In genomic region chr2:163734911-163735691, GRCh38 we compare ENCODE assay signal across 1 cellular context.
TF ChIP-seq lines count a peak whose summit lies in the region.

No MANE protein-coding gene starts in this region.

TF ChIP-seq in HepG2, 621 proteins besides CTCF, POLR2A, EP300 and RAD21 (continued from another document and continues in another):
- TF ChIP-seq HMGXB4 (CRISPR knock-in tag; IDR thresholded peaks at IDR 0.05; ENCODE audit: borderline replicate concordance in 1 of 2, low read depth in 1 of 2): 0 out of 4 replicates have a peak, but pooled peaks of 1 of the 2 experiments have one; percentile 27
- TF ChIP-seq KIAA2018 (CRISPR knock-in tag; IDR thresholded peaks at IDR 0.05; ENCODE audit: borderline replicate concordance): 0 out of 2 replicates have a peak, but pooled peaks have one; percentile 66
- TF ChIP-seq KLF9 (CRISPR knock-in tag; IDR thresholded peaks at IDR 0.05; ENCODE audit: low read depth): no peak
- peak; percentile 69 for TF ChIP-seq SIX1 (CRISPR knock-in tag; IDR thresholded peaks at IDR 0.05; ENCODE audit: borderline replicate concordance)
- TF ChIP-seq DNMT3B (CRISPR knock-in tag; conservative IDR thresholded peaks at IDR 0.05): peak; percentile 72; the same call in 1 of the 2 replicates
- TF ChIP-seq FOXP4 (CRISPR knock-in tag; IDR thresholded peaks at IDR 0.05): peak; percentile 26
- TF ChIP-seq HOXA3 (CRISPR knock-in tag; IDR thresholded peaks at IDR 0.05): peak; percentile 15; the same call in 1 of the 2 replicates
- no peak for TF ChIP-seq MXD1 (CRISPR knock-in tag; IDR thresholded peaks at IDR 0.05)
- TF ChIP-seq NRL (CRISPR knock-in tag; IDR thresholded peaks at IDR 0.05; ENCODE audit: borderline replicate concordance): no peak
- no peak for TF ChIP-seq AGO2 (optimal IDR thresholded peaks at IDR 0.05; ENCODE audit: low read depth, low read length)
- TF ChIP-seq ZMAT3 (CRISPR knock-in tag; conservative IDR thresholded peaks at IDR 0.05): 0 out of 2 replicates have a peak, but pooled peaks have one; percentile 29
- TF ChIP-seq HDAC1 (CRISPR knock-in tag; IDR thresholded peaks at IDR 0.05): peak; percentile 33; the same call in 1 of the 2 replicates
- TF ChIP-seq SAP130 (CRISPR knock-in tag; IDR thresholded peaks at IDR 0.05; ENCODE audit: low read depth): peak; percentile 66
- TF ChIP-seq SOX6 (IDR thresholded peaks at IDR 0.05): no peak
- TF ChIP-seq SOX6 (CRISPR knock-in tag; IDR thresholded peaks at IDR 0.05): 0 out of 2 replicates have a peak, but pooled peaks have one; percentile 12
- TF ChIP-seq RARG (CRISPR knock-in tag; IDR thresholded peaks at IDR 0.05; ENCODE audit: low read depth): 0 out of 2 replicates have a peak, but pooled peaks have one; percentile 12
- peak; percentile 19; the same call in 1 of the 2 replicates for TF ChIP-seq PBX2 (CRISPR knock-in tag; IDR thresholded peaks at IDR 0.05)
- TF ChIP-seq HNF4A (CRISPR knock-in tag; IDR thresholded peaks at IDR 0.05): no peak
- TF ChIP-seq GLMP (CRISPR knock-in tag; IDR thresholded peaks at IDR 0.05; ENCODE audit: borderline replicate concordance): no peak
- TF ChIP-seq PAXIP1 (CRISPR knock-in tag; conservative IDR thresholded peaks at IDR 0.05): 0 out of 2 replicates have a peak, but pooled peaks have one; percentile 21
- no peak for TF ChIP-seq PLSCR1 (CRISPR knock-in tag; IDR thresholded peaks at IDR 0.05; ENCODE audit: borderline replicate concordance)
- TF ChIP-seq JDP2 (CRISPR knock-in tag; IDR thresholded peaks at IDR 0.05; ENCODE audit: borderline replicate concordance): no peak
- TF ChIP-seq SIX4 (CRISPR knock-in tag; IDR thresholded peaks at IDR 0.05): 0 out of 2 replicates have a peak, but pooled peaks have one; percentile 39
- TF ChIP-seq ISL2 (CRISPR knock-in tag; IDR thresholded peaks at IDR 0.05): 0 out of 2 replicates have a peak, but pooled peaks have one; percentile 25
- peak; percentile 82 for TF ChIP-seq FOXA3 (CRISPR knock-in tag; IDR thresholded peaks at IDR 0.05)
- TF ChIP-seq ELF3 (CRISPR knock-in tag; IDR thresholded peaks at IDR 0.05): peak; percentile 6; the same call in 1 of the 2 replicates
- no peak for TF ChIP-seq SAFB2 (CRISPR knock-in tag; IDR thresholded peaks at IDR 0.05; ENCODE audit: borderline replicate concordance, low read depth)
- 0 out of 2 replicates have a peak, but pooled peaks have one; percentile 17 for TF ChIP-seq ZBTB25 (CRISPR knock-in tag; IDR thresholded peaks at IDR 0.05)
- TF ChIP-seq TGIF2 (CRISPR knock-in tag; IDR thresholded peaks at IDR 0.05): 0 out of 2 replicates have a peak, but pooled peaks have one; percentile 23
- TF ChIP-seq ETS1 (CRISPR knock-in tag; IDR thresholded peaks at IDR 0.05): peak; percentile 19; the same call in 1 of the 2 replicates
- TF ChIP-seq HDAC2 (CRISPR knock-in tag; IDR thresholded peaks at IDR 0.05): 0 out of 2 replicates have a peak, but pooled peaks have one; percentile 9
- TF ChIP-seq TEAD3 (CRISPR knock-in tag; optimal IDR thresholded peaks at IDR 0.05; ENCODE audit: borderline replicate concordance): peak; percentile 62
- TF ChIP-seq ZSCAN12 (CRISPR knock-in tag; IDR thresholded peaks at IDR 0.05): no peak
